Comparison of ENCODE assay signal across 21 cellular contexts in the genomic region with DNA sequence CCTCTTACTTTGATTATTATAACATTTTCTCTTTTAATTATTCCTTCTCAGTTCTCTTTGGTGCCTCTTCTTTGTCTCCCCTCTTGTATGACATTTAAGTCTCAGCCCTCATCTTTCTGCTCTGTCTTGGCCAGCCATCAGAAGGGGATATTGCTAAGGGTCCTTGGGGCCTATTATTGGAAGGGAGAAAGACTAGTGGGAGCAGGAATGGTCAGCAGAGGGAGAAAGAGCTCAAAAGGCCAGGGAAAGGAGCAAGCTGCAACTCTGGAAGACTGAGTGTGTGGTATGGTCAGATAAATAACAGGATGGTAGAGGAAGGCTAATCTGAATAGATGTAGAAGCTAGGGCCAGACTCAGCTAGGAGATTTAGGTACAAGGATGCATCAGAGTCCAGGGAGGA.
"Had no signal": no experiment of that assay in that cellular context is flagged by ENCODE, and none has a peak within 500 bp of the region (broad histone marks: within the 10 kb centered on the region; RNA-seq: fewer than 3 reads in every experiment).

No MANE protein-coding gene starts in this region.

- DNase-seq: KBM-7, MV-4-11, NCI-H1048, NCI-H1105, NCI-H1417, NCI-H1436 treated with DMSO at 0.1 percent for 48 hours, NCI-H1694 treated with DMSO at 0.1 percent for 48 hours, NCI-H1930, NCI-H2081, NCI-H2171, NCI-H226, NCI-H446, NCI-H510A, NCI-H524 treated with DMSO at 0.1 percent for 48 hours, NCI-H69, NCI-H774, Right ventricle myocardium superior, RPMI8226, SIG-M5 had no signal

- H3K4me3 ChIP-seq: SJSA1, SK-N-MC had no signal
